1 cellular context compared by ENCODE assay signal in genomic region chr15:67076147-67076843, GRCh38.
A peak's percentile ranks its signal among the peaks of the same experiment; 100 is the strongest.
TF ChIP-seq lines count a peak whose summit lies in the region.

No MANE protein-coding gene starts in this region.

TF ChIP-seq in IMR-90, 13 proteins besides CTCF, POLR2A, EP300 and RAD21 (continued from another document):
- TF ChIP-seq USF2 (IDR thresholded peaks at IDR 0.05; ENCODE audit: low read depth, low read length) = no peak
- no peak for TF ChIP-seq MXI1 (IDR thresholded peaks at IDR 0.05; ENCODE audit: borderline replicate concordance, low read depth, low read length)
- TF ChIP-seq FOS (IDR thresholded peaks at IDR 0.05; ENCODE audit: low read depth, low read length) = peak; percentile 98
